ENCODE assay signal across 8 cellular contexts in genomic region chr18:47175895-47176575, GRCh38. TPM values are rescaled to one million over a fixed set of nuclear protein-coding genes. Genes with fewer than 3 reads are reported as not detected.
DNase-seq lines count a peak whose midpoint lies in the region.

Gene IER3IP1 (minus strand): TSS chr18:47176364. CDS start chr18:47176277, 87 bp downstream.

- H3K4me3 ChIP-seq in H7 (ENCODE audit: insufficient read depth, low read depth, low read length) (peak within 1 kb of the TSS; percentile 82), MG63 (peak within 1 kb of the TSS; percentile 97)

- H3K36me3 ChIP-seq in ES-I3 (ENCODE audit: insufficient read depth, low read length) (no peaks in the 10 kb centered on the region), H7 (replicated peaks; ENCODE audit: control insufficient read depth, insufficient read depth, low read length) (no peaks in the 10 kb centered on the region; the same call in 1 of the 2 replicates), MG63 (peaks cover 4% of the 10 kb centered on the region)

- peaks cover 4% of the 10 kb centered on the region; the same call in 1 of the 2 replicates for H3K4me1 ChIP-seq in ES-I3 (ENCODE audit: insufficient read depth, low read length)

- DNase-seq in H7 (peak; percentile 89), MG63 (peak; percentile 90), SIG-M5 treated with dmso at 0.1 percent for 504 hours (lab: John Stamatoyannopoulos, UW; ENCODE audit: unreplicated experiment) (peak; percentile 90), activated gamma-delta T cell treated with Interleukin-2 at 50 U/mL for 16 hours (peak; percentile 86), foreskin melanocyte (peak; percentile 83), non-pigmented ciliary epithelial cell (ENCODE audit: low read depth) (peak; percentile 68), substantia nigra (lab: John Stamatoyannopoulos, UW) (peak; percentile 28 to 91 (median 82))

- H3K27ac ChIP-seq in substantia nigra (ENCODE audit: low read depth, low read length, poor library complexity, severe bottlenecking) = peak within 1 kb of the TSS; percentile 77

- H3K27me3 ChIP-seq in H7 (ENCODE audit: control insufficient read depth, insufficient read depth, low read length) = no peaks in the 10 kb centered on the region
- H3K27me3 ChIP-seq in MG63 = no peaks in the 10 kb centered on the region

- H3K9me3 ChIP-seq in ES-I3 (ENCODE audit: control insufficient read depth, insufficient read depth, low read length) (no peaks in the 10 kb centered on the region), MG63 (no peaks in the 10 kb centered on the region)

- peak within 1 kb of the TSS; percentile 91 for H3K9ac ChIP-seq in ES-I3 (ENCODE audit: low read depth, low read length)

RNA-seq across cellular contexts. Expression of gene IER3IP1, which starts in this region (rescaled TPM):
- total RNA-seq in H7 (2014; rRNA removed; shearing (Covaris generic)) = 15.0 and 22.7 TPM in 2 replicates
- total RNA-seq in MG63 (2014; rRNA removed; shearing (Covaris generic); ENCODE audit: low replicate concordance) = 18.9 and 37.7 TPM in 2 replicates

Comparison
In these comparisons a context has a peak if more than half of its experiments do, and no peak if none do; other contexts are left out.
1. Peak in every context shown above with its lines: DNase-seq, H3K4me3 ChIP-seq and H3K27ac ChIP-seq.